In genomic region chrX:47560831-47561652, GRCh38 we compare ENCODE assay signal across 8 cellular contexts. TPM values are rescaled to one million over a fixed set of nuclear protein-coding genes. Genes with fewer than 3 reads are reported as not detected.
DNase-seq lines count a peak whose midpoint lies in the region; ATAC-seq and TF ChIP-seq lines count a peak whose summit lies in the region.

Gene ARAF, plus strand, starts transcription at chrX:47561205. Its CDS starts 1,763 bp downstream, at chrX:47562968.

- no peak for TF ChIP-seq CTCF in GM12875 (IDR thresholded peaks at IDR 0.05; ENCODE audit: borderline replicate concordance, insufficient read depth, low read depth, low read length)
- TF ChIP-seq CTCF in parathyroid adenoma (IDR thresholded peaks at IDR 0.05) = no peak
- TF ChIP-seq CTCF in tibial nerve (IDR thresholded peaks at IDR 0.05) = peak in 1 of 5 experiments; percentile 39

- peak; percentile 91 for DNase-seq in NCI-H1436 (lab: John Stamatoyannopoulos, UW)
- DNase-seq in T follicular helper cell (ENCODE audit: low read depth) = peak; percentile 96
- peak; percentile 98 for DNase-seq in adipocyte (ENCODE audit: low read depth)
- peak; percentile 96 for DNase-seq in Right ventricle myocardium superior
- peak; percentile 93 to 94 for DNase-seq in tibial nerve (ENCODE audit: low spot score in 2 of 2)

- intact Hi-C loops in Right ventricle myocardium superior (cut with DNase I) = loop anchor here (5.0 kb wide), 1 partner anchor 81 kb away; no protein-coding TSS in a partner anchor

- H3K4me1 ChIP-seq in adipocyte (ENCODE audit: control insufficient read depth, insufficient read depth, low read length) (peaks cover 5% of the 10 kb centered on the region), parathyroid adenoma (no peaks in the 10 kb centered on the region), tibial nerve (peaks cover 0 to 26% (median 0%) of the 10 kb centered on the region in 4 donors)

- no peaks in the 10 kb centered on the region for H3K9me3 ChIP-seq in adipocyte (ENCODE audit: control insufficient read depth, low read length)
- H3K9me3 ChIP-seq in parathyroid adenoma (ENCODE audit: control insufficient read depth, low read length) = no peaks in the 10 kb centered on the region
- H3K9me3 ChIP-seq in tibial nerve = no peaks in the 10 kb centered on the region

- peaks cover 3% of the 10 kb centered on the region for H3K27me3 ChIP-seq in adipocyte (replicated peaks; ENCODE audit: control insufficient read depth, insufficient read depth, low read length)
- H3K27me3 ChIP-seq in parathyroid adenoma (ENCODE audit: control insufficient read depth, insufficient read depth, low read length) = no peaks in the 10 kb centered on the region
- no peaks in the 10 kb centered on the region for H3K27me3 ChIP-seq in tibial nerve

- peak in 1 of 2 donors; percentile 87 for TF ChIP-seq EP300 in tibial nerve (IDR thresholded peaks at IDR 0.05)

- H3K4me2 ChIP-seq in parathyroid adenoma (ENCODE audit: low read length) = peak within 1 kb of the TSS; percentile 82

- H3K36me3 ChIP-seq in adipocyte (ENCODE audit: control insufficient read depth, insufficient read depth, low read length, severe bottlenecking) = peaks cover 22% of the 10 kb centered on the region
- no peaks in the 10 kb centered on the region for H3K36me3 ChIP-seq in parathyroid adenoma (ENCODE audit: control insufficient read depth, insufficient read depth, low read length)
- H3K36me3 ChIP-seq in tibial nerve = peaks cover 0 to 28% (median 0%) of the 10 kb centered on the region in 3 donors

- WGBS in tibial nerve, 2 donors = 0 to 39% methylated on average over 11 to 61 of the region's 61 CpGs

- peak within 1 kb of the TSS; percentile 83 for H2AFZ ChIP-seq in parathyroid adenoma

- H3K79me2 ChIP-seq in parathyroid adenoma = peaks cover 6% of the 10 kb centered on the region

- TF ChIP-seq POLR2A in tibial nerve (IDR thresholded peaks at IDR 0.05) = peak in 1 of 2 donors; percentile 69

- H3K4me3 ChIP-seq in GM12875 (ENCODE audit: low read depth, low read length) = peak within 1 kb of the TSS; percentile 61
- peak within 1 kb of the TSS; percentile 92 for H3K4me3 ChIP-seq in adipocyte (ENCODE audit: low read length)
- peak within 1 kb of the TSS; percentile 83 for H3K4me3 ChIP-seq in parathyroid adenoma (ENCODE audit: low read depth, low read length)
- H3K4me3 ChIP-seq in tibial nerve = peak within 1 kb of the TSS; percentile 36 to 73 (median 56)

- H3K27ac ChIP-seq in parathyroid adenoma (peak within 1 kb of the TSS; percentile 99), tibial nerve (peak within 1 kb of the TSS; percentile 92 to 98 (median 94))

- ATAC-seq in HG02798 (IDR thresholded peaks at IDR 0.05; ENCODE audit: poor library complexity, unreplicated experiment) = peak; percentile 91
- ATAC-seq in Right ventricle myocardium superior (ENCODE audit: poor library complexity) = peak; percentile 93

- H3K9ac ChIP-seq in adipocyte (ENCODE audit: low read length) (peak within 1 kb of the TSS; percentile 87), parathyroid adenoma (peak within 1 kb of the TSS; percentile 28)

RNA-seq across cellular contexts. Expression of gene ARAF, which starts in this region (rescaled TPM):
- total RNA-seq in Right ventricle myocardium superior = 65.7 TPM
- total RNA-seq in tibial nerve = 10 to 100 TPM; 34.1 to 61.2 (median 40.8) TPM

Comparison
In these comparisons a context has a peak if more than half of its experiments do, and no peak if none do; other contexts are left out.
1. Peak in every context shown above with its lines: DNase-seq, ATAC-seq, H3K4me3 ChIP-seq and H3K27ac ChIP-seq.